8 cellular contexts compared by ENCODE assay signal in genomic region chrX:153662266-153662665, GRCh38. TPM values are rescaled to one million over a fixed set of nuclear protein-coding genes. Genes with fewer than 3 reads are reported as not detected.
DNase-seq lines count a peak whose midpoint lies in the region; ATAC-seq and TF ChIP-seq lines count a peak whose summit lies in the region.

No MANE protein-coding gene starts in this region.

- H3K36me3 ChIP-seq in Peyer's patch = no peaks in the 10 kb centered on the region

- TF ChIP-seq CTCF in Peyer's patch (IDR thresholded peaks at IDR 0.05) = peak in 5 of 6 experiments; percentile 18 to 58 (median 50)

- H3K4me1 Mint-ChIP-seq in activated naive CD8-positive, alpha-beta T cell (ENCODE audit: low read depth) = no peaks in the 10 kb centered on the region

- no peak overlapping the region for H3K27ac Mint-ChIP-seq in activated naive CD8-positive, alpha-beta T cell

- peak overlapping the region in 2 of 4 donors; percentile 7 to 29 for H3K4me3 ChIP-seq in Peyer's patch

- no peaks in the 10 kb centered on the region for H3K9me3 ChIP-seq in Peyer's patch

- TF ChIP-seq POLR2A in Peyer's patch (IDR thresholded peaks at IDR 0.05) = no peak

- no peak overlapping the region for H3K27ac ChIP-seq in Peyer's patch

- H3K4me3 Mint-ChIP-seq in activated naive CD8-positive, alpha-beta T cell = peak overlapping the region; percentile 44

- no peaks in the 10 kb centered on the region for H3K27me3 ChIP-seq in Peyer's patch

- ATAC-seq in GM18861 (IDR thresholded peaks at IDR 0.05; ENCODE audit: unreplicated experiment) = no peak
- no peak for ATAC-seq in HG02763 (IDR thresholded peaks at IDR 0.05; ENCODE audit: unreplicated experiment)

- H3K9me3 Mint-ChIP-seq in activated naive CD8-positive, alpha-beta T cell (ENCODE audit: low read depth) = no peaks in the 10 kb centered on the region

- H3K36me3 Mint-ChIP-seq in activated naive CD8-positive, alpha-beta T cell = no peaks in the 10 kb centered on the region

- peaks cover 5% of the 10 kb centered on the region for H3K27me3 Mint-ChIP-seq in activated naive CD8-positive, alpha-beta T cell

- DNase-seq in DMS153 (lab: John Stamatoyannopoulos, UW) (peak; percentile 16), Peyer's patch (peak; percentile 57 to 84 (median 77)), left kidney (ENCODE audit: low read depth, low spot score) (peak; percentile 73), dedifferentiated amniotic fluid mesenchymal stem cell (ENCODE audit: extremely low spot score) (no peak)
- peak; percentile 25 for DNase-seq in stimulated activated CD8-positive, alpha-beta memory T cell treated with anti-CD3 and anti-CD28 coated beads, Interleukin-12 subunit alpha, Interleukin-12 subunit beta, amount 100 ng/mL, for 1 hour (ENCODE audit: low read depth)

- H3K4me1 ChIP-seq in Peyer's patch = no peaks in the 10 kb centered on the region

RNA-seq across cellular contexts. Expression of gene PNCK, which starts 11.3 kb away (rescaled TPM):
- total RNA-seq in Peyer's patch = 10 to 100 TPM in 1 of 4 donors, 1 to 10 TPM in 2, not detected in 1; 2.0 to 44.8 (median 6.1) TPM

RNA-seq across cellular contexts. Expression of gene DUSP9, which starts 15.3 kb away (rescaled TPM):
- total RNA-seq in Peyer's patch = not detected

RNA-seq across cellular contexts. Expression of gene SLC6A8, which starts 25.5 kb away (rescaled TPM):
- total RNA-seq in Peyer's patch = 100 to 1,000 TPM in 3 of 4 donors, 10 to 100 TPM in 1; 36.3 to 562 (median 146) TPM
